Comparison of ENCODE assay signal across 14 cellular contexts in the genomic region with DNA sequence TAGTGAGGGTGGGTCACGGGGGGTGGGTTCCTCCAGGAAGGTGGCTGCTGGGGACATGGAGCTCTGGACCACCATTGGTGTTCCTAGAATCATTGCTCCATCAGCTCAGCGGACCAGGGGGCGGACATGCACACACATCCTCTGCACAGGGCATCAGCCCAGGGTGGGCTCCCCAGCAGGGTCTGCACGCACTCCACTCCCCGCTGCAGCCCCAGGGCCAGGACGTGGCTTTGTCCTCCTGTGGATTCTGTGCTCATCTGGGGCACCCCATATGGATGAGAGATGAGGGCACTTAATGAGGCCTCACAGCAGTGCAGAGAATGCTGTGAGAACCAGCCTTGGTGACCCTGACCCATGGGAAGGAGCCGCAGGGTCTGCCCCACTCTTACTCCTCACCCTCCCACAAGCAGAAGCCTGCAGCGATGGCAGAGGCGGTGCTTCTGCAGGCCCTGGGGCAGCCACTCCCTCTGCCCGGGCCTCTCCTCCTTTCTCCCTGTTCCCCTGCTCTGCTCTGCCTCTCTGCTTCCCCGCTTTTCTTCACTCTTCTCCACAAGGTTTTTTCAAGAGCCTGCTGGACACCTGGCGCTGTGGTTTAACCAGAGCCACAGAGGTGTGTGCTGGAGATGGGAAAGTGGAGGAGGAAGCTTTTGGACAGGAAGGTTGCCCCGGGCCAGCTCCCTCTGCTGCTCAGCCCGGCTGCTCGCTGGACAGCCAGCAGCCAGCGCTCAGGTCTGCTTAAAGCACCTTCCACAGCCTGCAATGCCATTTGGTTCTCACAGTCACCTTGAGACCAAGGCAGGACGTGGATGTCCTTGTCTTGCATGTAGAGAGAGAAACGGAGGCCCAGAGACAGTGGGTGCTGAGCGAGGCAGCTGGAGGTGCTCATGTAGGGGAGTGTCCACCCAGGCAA. TPM values are rescaled to one million over a fixed set of nuclear protein-coding genes. Genes with fewer than 3 reads are reported as not detected.
DNase-seq lines count a peak whose midpoint lies in the region; ATAC-seq and TF ChIP-seq lines count a peak whose summit lies in the region.
"Had no signal": no experiment of that assay in that cellular context is flagged by ENCODE, and none has a peak within 500 bp of the region (broad histone marks: within the 10 kb centered on the region; RNA-seq: fewer than 3 reads in every experiment).

No MANE protein-coding gene starts in this region.

- H3K4me1 ChIP-seq in mesendoderm (ENCODE audit: control insufficient read depth, low read depth, low read length), result no peaks in the 10 kb centered on the region
- no peaks in the 10 kb centered on the region for H3K4me1 ChIP-seq in aorta (ENCODE audit: control insufficient read depth in 1 of 2, insufficient read depth in 2 of 2, low read length in 2 of 2)

- H3K18ac ChIP-seq in mesendoderm (ENCODE audit: low read length), result no peak overlapping the region

- no peak for TF ChIP-seq CTCF in WTC11 (IDR thresholded peaks at IDR 0.05)

- peak overlapping the region; percentile 52 for H3K56ac ChIP-seq in mesendoderm (ENCODE audit: low read length)

- H4K8ac ChIP-seq in mesendoderm (ENCODE audit: low read depth, low read length), result no peak overlapping the region

- no peak overlapping the region for H3K4ac ChIP-seq in mesendoderm (ENCODE audit: low read depth, low read length)

- H3K23ac ChIP-seq in mesendoderm (ENCODE audit: low read length), result peak overlapping the region; percentile 24

- H3K4me3 Mint-ChIP-seq in WTC11, result no peak overlapping the region
- H3K4me3 Mint-ChIP-seq: stimulated activated naive CD8-positive, alpha-beta T cell treated with anti-CD3 and anti-CD28 coated beads, Interleukin-15, Interleukin-2, amounts not matched to agents 100 ng/mL and 50 ng/mL, for 24 hours had no signal

- no peaks in the 10 kb centered on the region for H3K36me3 ChIP-seq in mesendoderm (ENCODE audit: control insufficient read depth, insufficient read depth, low read length)
- H3K36me3 ChIP-seq in aorta (ENCODE audit: control insufficient read depth in 1 of 2, insufficient read depth in 2 of 2, low read length in 1 of 2), result no peaks in the 10 kb centered on the region

- H3K9ac ChIP-seq in mesendoderm (ENCODE audit: low read length), result no peak overlapping the region

- peaks cover 6% of the 10 kb centered on the region for H3K4me1 Mint-ChIP-seq in WTC11

- no peak overlapping the region for H2BK5ac ChIP-seq in mesendoderm (ENCODE audit: low read length)

- CTCF ChIA-PET in WTC11 (lab: Charles Lee), result interaction anchor here (1.4 kb wide), 1 partner anchor 61 kb away, joined by 3 read pairs; no protein-coding TSS in a partner anchor

- intact Hi-C loops in cardiac septum (cut with DNase I), result no loop called here
- intact Hi-C loops in Right ventricle myocardium inferior (cut with DNase I), result no loop called here
- intact Hi-C loops in aorta (cut with DNase I), result no loop called here

- POLR2A ChIA-PET in WTC11 (lab: Charles Lee), result no interaction called here

- no peaks in the 10 kb centered on the region for H3K79me1 ChIP-seq in mesendoderm (ENCODE audit: low read length)

- H3K9me3 Mint-ChIP-seq in WTC11, result peaks cover 7% of the 10 kb centered on the region

- no peak overlapping the region for H2AK5ac ChIP-seq in mesendoderm (ENCODE audit: low read length)

- 0 out of 2 replicates have a peak, but pooled peaks cover 3% of the 10 kb centered on the region for H3K36me3 Mint-ChIP-seq in WTC11

- no CpG with 5 or more reads among the region's 19 CpGs for WGBS in mesendoderm (ENCODE audit: extremely low coverage, insufficient coverage, low lambda C conversion rate)
- WGBS in aorta, 2 donors, result 69 to 71% methylated on average over 19 of the region's 19 CpGs

- DNase-seq in cardiac septum (ENCODE audit: low spot score) (peak; percentile 63), Right ventricle myocardium inferior (ENCODE audit: missing footprints) (no peak), WTC11 (ENCODE audit: low spot score) (no peak), mesendoderm (no peak), aorta (peak; percentile 30 to 67), NCI-H187 (lab: John Stamatoyannopoulos, UW) (no peak), hypothalamus (lab: John Stamatoyannopoulos, UW) (no peak)
- DNase-seq: body of pancreas; effector memory CD4-positive, alpha-beta T cell; NCI-H446 treated with DMSO at 0.1 percent for 48 hours had no signal

- ATAC-seq in Right ventricle myocardium inferior, result no peak
- ATAC-seq in WTC11, result peak; percentile 78
- ATAC-seq in aorta (ENCODE audit: low FRiP score), result no peak
- ATAC-seq in HG03139 (IDR thresholded peaks at IDR 0.05; ENCODE audit: unreplicated experiment), result no peak
- ATAC-seq: body of pancreas had no signal

- H3K9me3 ChIP-seq in aorta (ENCODE audit: control insufficient read depth, low read length), result peaks cover 3% of the 10 kb centered on the region
- H3K9me3 ChIP-seq: body of pancreas had no signal

- no peaks in the 10 kb centered on the region for H3K79me2 ChIP-seq in mesendoderm (ENCODE audit: control insufficient read depth, insufficient read depth, low read length)

- no peaks in the 10 kb centered on the region for H3K27me3 ChIP-seq in mesendoderm (ENCODE audit: insufficient read depth, low read length, poor library complexity)
- no peaks in the 10 kb centered on the region for H3K27me3 ChIP-seq in aorta (ENCODE audit: control insufficient read depth in 1 of 2, insufficient read depth in 2 of 2, low read length in 1 of 2)

- no peak overlapping the region for H3K4me2 ChIP-seq in mesendoderm (ENCODE audit: low read length)

- H2BK15ac ChIP-seq in mesendoderm (replicated peaks; ENCODE audit: low read depth), result no peak overlapping the region

- no peak overlapping the region for H4K5ac ChIP-seq in mesendoderm (ENCODE audit: low read length)

- H3K27ac ChIP-seq in mesendoderm (ENCODE audit: low read depth, low read length), result no peak overlapping the region
- no peak overlapping the region for H3K27ac ChIP-seq in aorta (ENCODE audit: low read depth in 1 of 2, low read length in 2 of 2)
- H3K27ac ChIP-seq: body of pancreas, RWPE1 had no signal

- no peak overlapping the region for H2BK120ac ChIP-seq in mesendoderm (ENCODE audit: low read depth, low read length)

- no peak overlapping the region for H3K4me3 ChIP-seq in mesendoderm (ENCODE audit: low read length)
- H3K4me3 ChIP-seq in aorta (ENCODE audit: low read length in 2 of 2), result no peak overlapping the region
- H3K4me3 ChIP-seq: body of pancreas had no signal

- H3K27me3 Mint-ChIP-seq in WTC11 (ENCODE audit: low read depth), result peaks cover 10% of the 10 kb centered on the region

- H3K27ac Mint-ChIP-seq in WTC11, result no peak overlapping the region
- H3K27ac Mint-ChIP-seq: progenitor cell of endocrine pancreas; stimulated activated naive CD8-positive, alpha-beta T cell treated with anti-CD3 and anti-CD28 coated beads, Interleukin-15, Interleukin-2, amounts not matched to agents 100 ng/mL and 50 ng/mL, for 24 hours had no signal

TF ChIP-seq in WTC11, 78 proteins besides CTCF, POLR2A, EP300 and RAD21 (continues in another document):
- no peak for TF ChIP-seq ZNF219 (CRISPR knock-in tag; IDR thresholded peaks at IDR 0.05; ENCODE audit: borderline replicate concordance)
- TF ChIP-seq, protein P1, sequence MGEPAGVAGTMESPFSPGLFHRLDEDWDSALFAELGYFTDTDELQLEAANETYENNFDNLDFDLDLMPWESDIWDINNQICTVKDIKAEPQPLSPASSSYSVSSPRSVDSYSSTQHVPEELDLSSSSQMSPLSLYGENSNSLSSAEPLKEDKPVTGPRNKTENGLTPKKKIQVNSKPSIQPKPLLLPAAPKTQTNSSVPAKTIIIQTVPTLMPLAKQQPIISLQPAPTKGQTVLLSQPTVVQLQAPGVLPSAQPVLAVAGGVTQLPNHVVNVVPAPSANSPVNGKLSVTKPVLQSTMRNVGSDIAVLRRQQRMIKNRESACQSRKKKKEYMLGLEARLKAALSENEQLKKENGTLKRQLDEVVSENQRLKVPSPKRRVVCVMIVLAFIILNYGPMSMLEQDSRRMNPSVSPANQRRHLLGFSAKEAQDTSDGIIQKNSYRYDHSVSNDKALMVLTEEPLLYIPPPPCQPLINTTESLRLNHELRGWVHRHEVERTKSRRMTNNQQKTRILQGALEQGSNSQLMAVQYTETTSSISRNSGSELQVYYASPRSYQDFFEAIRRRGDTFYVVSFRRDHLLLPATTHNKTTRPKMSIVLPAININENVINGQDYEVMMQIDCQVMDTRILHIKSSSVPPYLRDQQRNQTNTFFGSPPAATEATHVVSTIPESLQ (CRISPR knock-in tag; IDR thresholded peaks at IDR 0.05), result no peak
- TF ChIP-seq, protein P2, sequence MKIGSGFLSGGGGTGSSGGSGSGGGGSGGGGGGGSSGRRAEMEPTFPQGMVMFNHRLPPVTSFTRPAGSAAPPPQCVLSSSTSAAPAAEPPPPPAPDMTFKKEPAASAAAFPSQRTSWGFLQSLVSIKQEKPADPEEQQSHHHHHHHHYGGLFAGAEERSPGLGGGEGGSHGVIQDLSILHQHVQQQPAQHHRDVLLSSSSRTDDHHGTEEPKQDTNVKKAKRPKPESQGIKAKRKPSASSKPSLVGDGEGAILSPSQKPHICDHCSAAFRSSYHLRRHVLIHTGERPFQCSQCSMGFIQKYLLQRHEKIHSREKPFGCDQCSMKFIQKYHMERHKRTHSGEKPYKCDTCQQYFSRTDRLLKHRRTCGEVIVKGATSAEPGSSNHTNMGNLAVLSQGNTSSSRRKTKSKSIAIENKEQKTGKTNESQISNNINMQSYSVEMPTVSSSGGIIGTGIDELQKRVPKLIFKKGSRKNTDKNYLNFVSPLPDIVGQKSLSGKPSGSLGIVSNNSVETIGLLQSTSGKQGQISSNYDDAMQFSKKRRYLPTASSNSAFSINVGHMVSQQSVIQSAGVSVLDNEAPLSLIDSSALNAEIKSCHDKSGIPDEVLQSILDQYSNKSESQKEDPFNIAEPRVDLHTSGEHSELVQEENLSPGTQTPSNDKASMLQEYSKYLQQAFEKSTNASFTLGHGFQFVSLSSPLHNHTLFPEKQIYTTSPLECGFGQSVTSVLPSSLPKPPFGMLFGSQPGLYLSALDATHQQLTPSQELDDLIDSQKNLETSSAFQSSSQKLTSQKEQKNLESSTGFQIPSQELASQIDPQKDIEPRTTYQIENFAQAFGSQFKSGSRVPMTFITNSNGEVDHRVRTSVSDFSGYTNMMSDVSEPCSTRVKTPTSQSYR (CRISPR knock-in tag; IDR thresholded peaks at IDR 0.05), result no peak
- no peak for TF ChIP-seq FOXP1 (CRISPR knock-in tag; IDR thresholded peaks at IDR 0.05; ENCODE audit: borderline replicate concordance)
- no peak for TF ChIP-seq ZNF423 (CRISPR knock-in tag; IDR thresholded peaks at IDR 0.05)
- TF ChIP-seq ZNF416 (CRISPR knock-in tag; IDR thresholded peaks at IDR 0.05), result no peak
- no peak for TF ChIP-seq SMAD4 (CRISPR knock-in tag; IDR thresholded peaks at IDR 0.05)
- no peak for TF ChIP-seq FOXJ3 (CRISPR knock-in tag; IDR thresholded peaks at IDR 0.05; ENCODE audit: borderline replicate concordance)
- TF ChIP-seq RELA (CRISPR knock-in tag; IDR thresholded peaks at IDR 0.05; ENCODE audit: borderline replicate concordance), result no peak

RNA-seq across cellular contexts. Expression of a gene that starts 26.2 kb away (rescaled TPM):
- total RNA-seq in cardiac septum (4.9 TPM), Right ventricle myocardium inferior (3.7 TPM), WTC11 (2021) (8.5 to 14.0 TPM (median 11.8 TPM) in 3 replicates), aorta (10 to 100 TPM in 1 of 2 donors, 1 to 10 TPM in 1; 7.0 to 15.0 TPM)
- polyA plus RNA-seq in mesendoderm (2013, experiment 1 of 2), result 1.4 TPM
- polyA plus RNA-seq in mesendoderm (2013, experiment 2 of 2), result 1.7 TPM
- polyA plus RNA-seq in aorta, result 1 to 10 TPM in 1 of 2 donors, not detected in 1; 3.6 TPM

Comparison
In these comparisons a context has a peak if more than half of its experiments do, and no peak if none do; other contexts are left out.
1. DNase-seq: peak in cardiac septum (single experiment) and aorta (2 of 2); none in Right ventricle myocardium inferior (single experiment), WTC11 (single experiment), mesendoderm (single experiment), NCI-H187 (0 of 2) and hypothalamus (0 of 51).